Comparison of ENCODE assay signal across 16 cellular contexts in genomic region chr1:22250724-22251123, GRCh38.
DNase-seq lines count a peak whose midpoint lies in the region; FAIRE-seq lines count a peak whose summit lies in the region.
"Had no signal": no experiment of that assay in that cellular context is flagged by ENCODE, and none has a peak within 500 bp of the region (broad histone marks: within the 10 kb centered on the region; RNA-seq: fewer than 3 reads in every experiment).

No MANE protein-coding gene starts in this region.

- DNase-seq in DMS 273 (lab: John Stamatoyannopoulos, UW; ENCODE audit: unreplicated experiment) (peak; percentile 22), DMS 273 treated with DMSO at 0.1 percent for 48 hours (lab: John Stamatoyannopoulos, UW) (no peak), HTR-8/SVneo (ENCODE audit: insufficient read length, low spot score) (peak; percentile 71), glomerular visceral epithelial cell (ENCODE audit: extremely low spot score) (peak; percentile 34), urothelium cell line (ENCODE audit: low spot score) (peak; percentile 90), NCI-H2029 treated with DMSO at 0.1 percent for 48 hours (lab: John Stamatoyannopoulos, UW) (no peak), hippocampal formation (lab: John Stamatoyannopoulos, UW) (no peak), SK-N-DZ (ENCODE audit: low spot score) (no peak)
- DNase-seq: activated CD4-positive, alpha-beta T cell treated with anti-CD3 and anti-CD28 coated beads for 4 hours; CD4-positive, alpha-beta T cell; effector CD8-positive, alpha-beta T cell; head of caudate nucleus; NCI-H146; stimulated activated CD4-positive, alpha-beta T cell treated with anti-CD3 and anti-CD28 coated beads, Interleukin-4, amount 100 ng/mL, for 24 hours; T1000 had no signal

- no peak for FAIRE-seq in HTR-8/SVneo (lab: Jason Lieb, UNC)
- FAIRE-seq in urothelium cell line (lab: Jason Lieb, UNC), result peak; percentile 97
- FAIRE-seq: keratinocyte had no signal

Comparison
In these comparisons a context has a peak if more than half of its experiments do, and no peak if none do; other contexts are left out.
1. DNase-seq: peak in DMS 273 (single experiment), HTR-8/SVneo (single experiment), glomerular visceral epithelial cell (single experiment) and urothelium cell line (single experiment); none in DMS 273 treated with DMSO at 0.1 percent for 48 hours (single experiment), NCI-H2029 treated with DMSO at 0.1 percent for 48 hours (single experiment), hippocampal formation (0 of 2) and SK-N-DZ (single experiment).